ENCODE assay signal across 9 cellular contexts in genomic region chr7:3194501-3195141, GRCh38.
DNase-seq lines count a peak whose midpoint lies in the region; ATAC-seq lines count a peak whose summit lies in the region.
"Had no signal": no experiment of that assay in that cellular context is flagged by ENCODE, and none has a peak within 500 bp of the region (broad histone marks: within the 10 kb centered on the region; RNA-seq: fewer than 3 reads in every experiment).

No MANE protein-coding gene starts in this region.

- no peaks in the 10 kb centered on the region for H3K9me3 ChIP-seq in effector memory CD4-positive, alpha-beta T cell (ENCODE audit: control insufficient read depth, low read length)

- no peak overlapping the region for H3K4me3 ChIP-seq in effector memory CD4-positive, alpha-beta T cell (ENCODE audit: insufficient read depth, low read depth, low read length, poor library complexity, severe bottlenecking)

- no peaks in the 10 kb centered on the region for H3K36me3 ChIP-seq in effector memory CD4-positive, alpha-beta T cell (ENCODE audit: control insufficient read depth, insufficient read depth, low read length)

- no peaks in the 10 kb centered on the region for H3K27me3 ChIP-seq in effector memory CD4-positive, alpha-beta T cell (replicated peaks; ENCODE audit: control insufficient read depth, insufficient read depth, low read length, poor library complexity, severe bottlenecking)

- in situ Hi-C loops in Caki2 (cut with HindIII; ENCODE audit: low pct_unique_long_range_greater_than_20kb, low sequenced_read_pairs) = no loop called here

- no peak overlapping the region for H3K27ac ChIP-seq in effector memory CD4-positive, alpha-beta T cell (ENCODE audit: insufficient read depth, low read length, poor library complexity, severe bottlenecking)

- DNase-seq in Caki2 (ENCODE audit: low read depth) (peak; percentile 100), MV-4-11 (lab: John Stamatoyannopoulos, UW) (peak; percentile 11), epidermal melanocyte (ENCODE audit: insufficient read length, low spot score) (peak; percentile 27), mucosa of gallbladder (ENCODE audit: low spot score) (peak; percentile 79), NCI-H524 (lab: John Stamatoyannopoulos, UW) (no peak)
- no peak for DNase-seq in effector memory CD4-positive, alpha-beta T cell
- DNase-seq: NCI-H2171 treated with DMSO at 0.1 percent for 48 hours had no signal

- no peaks in the 10 kb centered on the region for H3K4me1 ChIP-seq in effector memory CD4-positive, alpha-beta T cell (ENCODE audit: control insufficient read depth, insufficient read depth, low read length, poor library complexity, severe bottlenecking)

- ATAC-seq in HG03095 (IDR thresholded peaks at IDR 0.05; ENCODE audit: unreplicated experiment) = no peak
- no peak for ATAC-seq in GM19463 (IDR thresholded peaks at IDR 0.05; ENCODE audit: unreplicated experiment)

Comparison
In these comparisons a context has a peak if more than half of its experiments do, and no peak if none do; other contexts are left out.
1. DNase-seq: peak in Caki2 (single experiment), MV-4-11 (single experiment), epidermal melanocyte (single experiment) and mucosa of gallbladder (single experiment); none in effector memory CD4-positive, alpha-beta T cell (0 of 3) and NCI-H524 (0 of 2).